22 cellular contexts compared by ENCODE assay signal in the genomic region with DNA sequence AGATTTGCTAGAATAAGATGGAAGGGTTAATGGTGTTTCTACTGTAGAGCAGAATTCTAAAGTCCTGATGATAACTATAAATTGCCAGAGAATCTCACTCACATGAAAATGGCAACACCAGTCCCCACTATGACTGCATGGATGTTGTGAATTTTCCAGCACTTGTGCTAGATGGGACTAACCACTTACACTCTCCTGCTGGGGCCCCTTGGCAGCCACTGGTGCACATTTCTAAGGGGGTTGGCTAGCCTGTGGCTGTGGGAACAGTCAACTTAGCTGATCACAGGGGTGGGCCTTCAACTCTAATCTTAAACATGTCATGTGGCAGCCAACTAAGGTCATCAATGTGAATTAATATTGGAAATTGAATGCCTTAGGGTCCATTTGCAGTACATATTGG.
"Had no signal": no experiment of that assay in that cellular context is flagged by ENCODE, and none has a peak within 500 bp of the region (broad histone marks: within the 10 kb centered on the region; RNA-seq: fewer than 3 reads in every experiment).

No MANE protein-coding gene starts in this region.

- H3K27ac ChIP-seq: RWPE1, SJSA1, SK-N-MC had no signal

- H3K9me3 ChIP-seq: MG63, SJSA1 had no signal

- H3K4me1 ChIP-seq: SJSA1 had no signal

- H3K27me3 ChIP-seq: MG63, SJSA1 had no signal

- DNase-seq: IMR-90; Karpas-422; KG1; MG63; NCI-H1092; NCI-H1105 treated with DMSO at 0.1 percent for 48 hours; NCI-H1436 treated with DMSO at 0.1 percent for 48 hours; NCI-H187; NCI-H2029; NCI-H2081 treated with DMSO at 0.1 percent for 48 hours; NCI-H2227 treated with DMSO at 0.1 percent for 48 hours; NCI-H524; NCI-H526 treated with DMSO at 0.1 percent for 48 hours; NCI-H748 treated with DMSO at 0.1 percent for 48 hours; NK-92 treated with Interleukin-12 subunit alpha and Interleukin-12 subunit beta, amount 100 ng/mL, for 24 hours; PC-3; SIG-M5 had no signal

- ATAC-seq: HepG2, Panc1, PC-3 had no signal

- H3K36me3 ChIP-seq: MG63, SJSA1 had no signal

- H3K4me3 ChIP-seq: MG63, SJSA1, SK-N-MC had no signal
